In genomic region chr19:51394045-51394836, GRCh38 we compare ENCODE assay signal across 8 cellular contexts. TPM values are rescaled to one million over a fixed set of nuclear protein-coding genes. Genes with fewer than 3 reads are reported as not detected.
DNase-seq lines count a peak whose midpoint lies in the region; ATAC-seq and TF ChIP-seq lines count a peak whose summit lies in the region.

No MANE protein-coding gene starts in this region.

- ATAC-seq in GM21367 (IDR thresholded peaks at IDR 0.05; ENCODE audit: unreplicated experiment): peak; percentile 75

- peaks cover 3% of the 10 kb centered on the region for H3K27me3 Mint-ChIP-seq in nephron progenitor cell (ENCODE audit: low read depth, poor library complexity)
- no peaks in the 10 kb centered on the region for H3K27me3 Mint-ChIP-seq in stimulated activated naive CD8-positive, alpha-beta T cell treated with anti-CD3 and anti-CD28 coated beads, Interleukin-15, Interleukin-2, amounts not matched to agents 100 ng/mL and 50 ng/mL, for 24 hours

- DNase-seq in Caki2 (ENCODE audit: low read depth) (peak; percentile 100), HT1080 (ENCODE audit: low read depth) (peak; percentile 99), fibroblast of villous mesenchyme (ENCODE audit: low read depth) (peak; percentile 99), nephron progenitor cell (peak; percentile 94)
- DNase-seq in activated effector memory CD4-positive, alpha-beta T cell treated with anti-CD3 and anti-CD28 coated beads, Interleukin-2, amount 50 U/mL, for 16 hours: peak; percentile 95

- H3K4me3 Mint-ChIP-seq in nephron progenitor cell: peak overlapping the region; percentile 91
- H3K4me3 Mint-ChIP-seq in stimulated activated naive CD8-positive, alpha-beta T cell treated with anti-CD3 and anti-CD28 coated beads, Interleukin-15, Interleukin-2, amounts not matched to agents 100 ng/mL and 50 ng/mL, for 24 hours: peak overlapping the region; percentile 97

- in situ Hi-C loops in Caki2 (cut with HindIII; ENCODE audit: low pct_unique_long_range_greater_than_20kb, low sequenced_read_pairs): no loop called here

- H3K4me3 ChIP-seq in fibroblast of villous mesenchyme (ENCODE audit: low read depth, low read length): peak overlapping the region; percentile 59

- peak; percentile 75 for TF ChIP-seq POLR2A in Raji (IDR thresholded peaks at IDR 0.05; ENCODE audit: insufficient read depth, low read depth, low read length)

- no peaks in the 10 kb centered on the region for H3K9me3 Mint-ChIP-seq in nephron progenitor cell
- H3K9me3 Mint-ChIP-seq in stimulated activated naive CD8-positive, alpha-beta T cell treated with anti-CD3 and anti-CD28 coated beads, Interleukin-15, Interleukin-2, amounts not matched to agents 100 ng/mL and 50 ng/mL, for 24 hours: no peaks in the 10 kb centered on the region

- peak overlapping the region; percentile 95 for H3K27ac Mint-ChIP-seq in nephron progenitor cell
- peak overlapping the region; percentile 98 for H3K27ac Mint-ChIP-seq in stimulated activated naive CD8-positive, alpha-beta T cell treated with anti-CD3 and anti-CD28 coated beads, Interleukin-15, Interleukin-2, amounts not matched to agents 100 ng/mL and 50 ng/mL, for 24 hours

- peak; percentile 20 for TF ChIP-seq CTCF in fibroblast of villous mesenchyme (IDR thresholded peaks at IDR 0.05; ENCODE audit: insufficient read depth, low read depth, low read length)
- TF ChIP-seq CTCF in nephron progenitor cell (IDR thresholded peaks at IDR 0.05): no peak

- peaks cover 53% of the 10 kb centered on the region for H3K4me1 Mint-ChIP-seq in nephron progenitor cell
- peaks cover 71% of the 10 kb centered on the region for H3K4me1 Mint-ChIP-seq in stimulated activated naive CD8-positive, alpha-beta T cell treated with anti-CD3 and anti-CD28 coated beads, Interleukin-15, Interleukin-2, amounts not matched to agents 100 ng/mL and 50 ng/mL, for 24 hours (ENCODE audit: low read depth)

- H3K36me3 Mint-ChIP-seq in nephron progenitor cell (ENCODE audit: low read depth): no peaks in the 10 kb centered on the region
- H3K36me3 Mint-ChIP-seq in stimulated activated naive CD8-positive, alpha-beta T cell treated with anti-CD3 and anti-CD28 coated beads, Interleukin-15, Interleukin-2, amounts not matched to agents 100 ng/mL and 50 ng/mL, for 24 hours (ENCODE audit: low read depth): peaks cover 9% of the 10 kb centered on the region

RNA-seq across cellular contexts. Expression of gene C19orf84, which starts 3.9 kb away (rescaled TPM):
- total RNA-seq in Caki2 (2014; rRNA removed; shearing (Covaris generic); ENCODE audit: low replicate concordance): not detected in 2 replicates
- total RNA-seq in HT1080 (2014; rRNA removed; shearing (Covaris generic)): not detected in 2 replicates
- polyA plus RNA-seq in HT1080 (2015; cell fraction: cytosol; rRNA removed): not detected in 2 replicates
- polyA plus RNA-seq in HT1080 (2015; cell fraction: nucleus; rRNA removed): 0.12 TPM in 1 of 2 replicates, not detected in the other
- total RNA-seq in fibroblast of villous mesenchyme: not detected in 2 replicates

RNA-seq across cellular contexts. Expression of gene LIM2, which starts 6.5 kb away (rescaled TPM):
- total RNA-seq in Caki2 (2014; rRNA removed; shearing (Covaris generic); ENCODE audit: low replicate concordance): not detected in 2 replicates
- not detected in 2 replicates for total RNA-seq in HT1080 (2014; rRNA removed; shearing (Covaris generic))
- not detected in 2 replicates for polyA plus RNA-seq in HT1080 (2015; cell fraction: cytosol; rRNA removed)
- polyA plus RNA-seq in HT1080 (2015; cell fraction: nucleus; rRNA removed): not detected in 2 replicates
- total RNA-seq in fibroblast of villous mesenchyme: not detected in 2 replicates

RNA-seq across cellular contexts. Expression of gene NKG7, which starts 21.8 kb away (rescaled TPM):
- not detected in 2 replicates for total RNA-seq in Caki2 (2014; rRNA removed; shearing (Covaris generic); ENCODE audit: low replicate concordance)
- total RNA-seq in HT1080 (2014; rRNA removed; shearing (Covaris generic)): not detected in 2 replicates
- not detected in 2 replicates for polyA plus RNA-seq in HT1080 (2015; cell fraction: cytosol; rRNA removed)
- polyA plus RNA-seq in HT1080 (2015; cell fraction: nucleus; rRNA removed): not detected in 2 replicates
- not detected in 2 replicates for total RNA-seq in fibroblast of villous mesenchyme

RNA-seq across cellular contexts. Expression of gene SIGLEC10, which starts 23.2 kb away (rescaled TPM):
- total RNA-seq in Caki2 (2014; rRNA removed; shearing (Covaris generic); ENCODE audit: low replicate concordance): not detected in 2 replicates
- total RNA-seq in HT1080 (2014; rRNA removed; shearing (Covaris generic)): not detected in 2 replicates
- not detected in 2 replicates for polyA plus RNA-seq in HT1080 (2015; cell fraction: cytosol; rRNA removed)
- not detected in 2 replicates for polyA plus RNA-seq in HT1080 (2015; cell fraction: nucleus; rRNA removed)
- total RNA-seq in fibroblast of villous mesenchyme: not detected in 2 replicates

RNA-seq across cellular contexts. Expression of gene CLDND2, which starts 25.4 kb away (rescaled TPM):
- not detected in 2 replicates for total RNA-seq in Caki2 (2014; rRNA removed; shearing (Covaris generic); ENCODE audit: low replicate concordance)
- total RNA-seq in HT1080 (2014; rRNA removed; shearing (Covaris generic)): not detected in 2 replicates
- not detected in 2 replicates for polyA plus RNA-seq in HT1080 (2015; cell fraction: cytosol; rRNA removed)
- not detected in 2 replicates for polyA plus RNA-seq in HT1080 (2015; cell fraction: nucleus; rRNA removed)
- not detected in 2 replicates for total RNA-seq in fibroblast of villous mesenchyme

Comparison
In these comparisons a context has a peak if more than half of its experiments do, and no peak if none do; other contexts are left out.
1. Peak in every context shown above with its lines: DNase-seq, ATAC-seq and H3K4me3 ChIP-seq.